In genomic region chr12:67515679-67516363, GRCh38 we compare ENCODE assay signal across 8 cellular contexts.
DNase-seq lines count a peak whose midpoint lies in the region; ATAC-seq, FAIRE-seq and TF ChIP-seq lines count a peak whose summit lies in the region.

No MANE protein-coding gene starts in this region.

- peak; percentile 90 for ATAC-seq in GM18505 (IDR thresholded peaks at IDR 0.05; ENCODE audit: unreplicated experiment)
- peak; percentile 97 for ATAC-seq in GM21529 (IDR thresholded peaks at IDR 0.05; ENCODE audit: unreplicated experiment)
- peak; percentile 82 for ATAC-seq in naive thymus-derived CD4-positive, alpha-beta T cell

- POLR2A ChIA-PET in naive thymus-derived CD4-positive, alpha-beta T cell (lab: Charles Lee) = interaction anchor here (0.8 to 1.7 kb wide), 6 partner anchors 30 to 138 kb away, joined by 3 to 12 read pairs (median 6); partner anchors contain the start of gene DYRK2
- POLR2A ChIA-PET in A673 (lab: Charles Lee; ENCODE audit: low non-redundant PET) = no interaction called here

- peak overlapping the region; percentile 13 for H3K4me3 ChIP-seq in KMS-11 (IDR thresholded peaks at IDR 0.05; ENCODE audit: insufficient read depth, low read depth, low read length)
- H3K4me3 ChIP-seq in naive thymus-derived CD4-positive, alpha-beta T cell (ENCODE audit: low read length) = peak overlapping the region; percentile 37
- no peak overlapping the region for H3K4me3 ChIP-seq in A673 (ENCODE audit: low read depth, low read length, poor library complexity, severe bottlenecking)

- peak; percentile 20; the same call in 1 of the 2 replicates for TF ChIP-seq CTCF in KMS-11 (conservative IDR thresholded peaks at IDR 0.05; ENCODE audit: low read depth, low read length)
- no peak for TF ChIP-seq CTCF in A673 (conservative IDR thresholded peaks at IDR 0.05; ENCODE audit: low read depth, low read length)

- peak overlapping the region; percentile 73 for H3K27ac ChIP-seq in KMS-11
- no peak overlapping the region for H3K27ac ChIP-seq in naive thymus-derived CD4-positive, alpha-beta T cell (ENCODE audit: low read depth, low read length)
- no peak overlapping the region for H3K27ac ChIP-seq in substantia nigra (ENCODE audit: low read depth, low read length, poor library complexity, severe bottlenecking)
- no peak overlapping the region for H3K27ac ChIP-seq in A673 (ENCODE audit: low read depth, low read length, poor library complexity, severe bottlenecking)

- no peaks in the 10 kb centered on the region for H3K36me3 ChIP-seq in KMS-11 (ENCODE audit: insufficient read depth)
- no peaks in the 10 kb centered on the region for H3K36me3 ChIP-seq in naive thymus-derived CD4-positive, alpha-beta T cell (ENCODE audit: control insufficient read depth in 2 of 3, insufficient read depth in 3 of 3, low read length in 3 of 3)
- no peaks in the 10 kb centered on the region for H3K36me3 ChIP-seq in A673 (ENCODE audit: insufficient read depth, low read length, poor library complexity, severe bottlenecking)

- peak overlapping the region; percentile 30 for H3K4me3 Mint-ChIP-seq in T-helper 1 cell treated with Interleukin-12 subunit alpha and Interleukin-12 subunit beta and Interleukin-4 antibody, amounts not matched to agents 30 μg/mL and 1 μg/mL, for 36 hours
- peak overlapping the region; percentile 52 to 81 (median 72) for H3K4me3 Mint-ChIP-seq in naive thymus-derived CD4-positive, alpha-beta T cell

- H3K4me1 ChIP-seq in KMS-11 (ENCODE audit: low read depth, poor library complexity, severe bottlenecking) (peaks cover 39% of the 10 kb centered on the region), A673 (ENCODE audit: insufficient read depth, low read length, poor library complexity, severe bottlenecking) (no peaks in the 10 kb centered on the region)
- peaks cover 34 to 39% of the 10 kb centered on the region in 2 donors for H3K4me1 ChIP-seq in naive thymus-derived CD4-positive, alpha-beta T cell (ENCODE audit: control insufficient read depth in 2 of 2, insufficient read depth in 2 of 2, low read length in 2 of 2)

- peak in 8 of 9 donors; percentile 11 to 70 (median 50) for DNase-seq in naive thymus-derived CD4-positive, alpha-beta T cell
- DNase-seq in substantia nigra (lab: John Stamatoyannopoulos, UW) (no peak), A673 (ENCODE audit: low spot score) (no peak), GM19239 (ENCODE audit: insufficient read length, low spot score) (no peak)

- intact Hi-C loops in naive thymus-derived CD4-positive, alpha-beta T cell (cut with micrococcal nuclease) = loop anchor here (1.0 to 5.0 kb wide), 12 partner anchors 33 to 426 kb away; no protein-coding TSS in a partner anchor
- intact Hi-C loops in A673 (cut with micrococcal nuclease; ENCODE audit: unreplicated experiment) = no loop called here

- FAIRE-seq in GM19239 (lab: Jason Lieb, UNC) = no peak

- TF ChIP-seq POLR2A in GM18505 (IDR thresholded peaks at IDR 0.05; ENCODE audit: borderline replicate concordance, extremely low read depth, insufficient read depth, insufficient read length) = no peak

- H3K27me3 ChIP-seq in KMS-11 (ENCODE audit: insufficient read depth, low read depth) (no peaks in the 10 kb centered on the region), A673 (replicated peaks; ENCODE audit: insufficient read depth, low read depth, low read length, poor library complexity) (no peaks in the 10 kb centered on the region)
- H3K27me3 ChIP-seq in naive thymus-derived CD4-positive, alpha-beta T cell (ENCODE audit: control insufficient read depth in 2 of 2, insufficient read depth in 2 of 2, low read length in 2 of 2) = no peaks in the 10 kb centered on the region

- H3K9me3 ChIP-seq in naive thymus-derived CD4-positive, alpha-beta T cell (ENCODE audit: control insufficient read depth in 2 of 3, low read length in 3 of 3) = no peaks in the 10 kb centered on the region
- no peaks in the 10 kb centered on the region for H3K9me3 ChIP-seq in A673 (ENCODE audit: low read depth, low read length, poor library complexity, severe bottlenecking)

- H4K20me1 ChIP-seq in KMS-11 (ENCODE audit: insufficient read depth) = no peaks in the 10 kb centered on the region

- H3K79me2 ChIP-seq in KMS-11 (ENCODE audit: insufficient read depth, low read depth) = no peaks in the 10 kb centered on the region

- H3K9ac ChIP-seq in KMS-11 = peak overlapping the region; percentile 33; the same call in 1 of the 2 replicates

- no peaks in the 10 kb centered on the region for H3K9me3 Mint-ChIP-seq in T-helper 1 cell treated with Interleukin-12 subunit alpha and Interleukin-12 subunit beta and Interleukin-4 antibody, amounts not matched to agents 30 μg/mL and 1 μg/mL, for 36 hours
- peaks cover 0 to 2% (median 0%) of the 10 kb centered on the region in 11 donors for H3K9me3 Mint-ChIP-seq in naive thymus-derived CD4-positive, alpha-beta T cell

- BruUV-seq in A673 (replicated peaks; lab: Mats Ljungman, UMichigan) = no TSS peak

- H2AFZ ChIP-seq in KMS-11 (ENCODE audit: low read depth) = peak overlapping the region; percentile 47

- H3K4me2 ChIP-seq in KMS-11 = peak overlapping the region; percentile 88

- CTCF ChIA-PET in naive thymus-derived CD4-positive, alpha-beta T cell (lab: Charles Lee) = interaction anchor here (0.8 kb wide), 1 partner anchor 73 kb away, joined by 3 read pairs; no protein-coding TSS in a partner anchor
- CTCF ChIA-PET in A673 (lab: Charles Lee) = no interaction called here

- peak overlapping the region; percentile 63 for H3K27ac Mint-ChIP-seq in T-helper 1 cell treated with Interleukin-12 subunit alpha and Interleukin-12 subunit beta and Interleukin-4 antibody, amounts not matched to agents 30 μg/mL and 1 μg/mL, for 36 hours
- H3K27ac Mint-ChIP-seq in naive thymus-derived CD4-positive, alpha-beta T cell = peak overlapping the region; percentile 40 to 90 (median 79)

- peaks cover 12% of the 10 kb centered on the region for H3K27me3 Mint-ChIP-seq in T-helper 1 cell treated with Interleukin-12 subunit alpha and Interleukin-12 subunit beta and Interleukin-4 antibody, amounts not matched to agents 30 μg/mL and 1 μg/mL, for 36 hours (ENCODE audit: low read depth)
- H3K27me3 Mint-ChIP-seq in naive thymus-derived CD4-positive, alpha-beta T cell = peaks cover 0 to 15% (median 0%) of the 10 kb centered on the region in 5 donors

- peaks cover 2% of the 10 kb centered on the region for H3K36me3 Mint-ChIP-seq in T-helper 1 cell treated with Interleukin-12 subunit alpha and Interleukin-12 subunit beta and Interleukin-4 antibody, amounts not matched to agents 30 μg/mL and 1 μg/mL, for 36 hours (ENCODE audit: low read depth)
- H3K36me3 Mint-ChIP-seq in naive thymus-derived CD4-positive, alpha-beta T cell = peaks cover 0 to 3% (median 0%) of the 10 kb centered on the region in 5 donors

- H3K4me1 Mint-ChIP-seq in T-helper 1 cell treated with Interleukin-12 subunit alpha and Interleukin-12 subunit beta and Interleukin-4 antibody, amounts not matched to agents 30 μg/mL and 1 μg/mL, for 36 hours (ENCODE audit: low read depth) = peaks cover 38% of the 10 kb centered on the region
- H3K4me1 Mint-ChIP-seq in naive thymus-derived CD4-positive, alpha-beta T cell = peaks cover 36 to 65% (median 54%) of the 10 kb centered on the region in 7 donors

Comparison
In these comparisons a context has a peak if more than half of its experiments do, and no peak if none do; other contexts are left out.
1. DNase-seq: peak in naive thymus-derived CD4-positive, alpha-beta T cell (8 of 9); none in substantia nigra (0 of 49), A673 (single experiment) and GM19239 (single experiment).
2. Peak in every context shown above with its lines, with median percentiles within 50 percentile points of each other: ATAC-seq.